In the genomic region with DNA sequence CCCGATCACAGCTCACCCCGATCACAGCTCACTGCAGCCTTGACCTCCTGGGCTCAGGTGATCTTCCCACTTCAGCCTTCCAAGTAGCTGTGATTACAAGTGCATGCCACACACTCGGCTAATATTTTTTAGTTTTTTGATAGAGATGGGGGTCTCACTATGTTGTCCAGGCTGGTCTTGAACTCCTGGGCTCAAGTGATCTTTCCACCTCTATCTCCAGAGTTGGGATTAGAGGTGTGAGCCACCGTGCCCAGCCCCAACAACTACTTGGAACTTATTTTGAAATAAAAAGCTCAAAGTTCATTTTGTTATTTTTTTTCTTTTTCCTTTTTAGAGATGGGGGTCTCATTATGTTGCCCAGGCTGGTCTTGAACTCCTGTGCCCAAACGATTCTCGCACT, we compare ENCODE assay signal across 33 cellular contexts. TPM values are rescaled to one million over a fixed set of nuclear protein-coding genes. Genes with fewer than 3 reads are reported as not detected.
"Had no signal": no experiment of that assay in that cellular context is flagged by ENCODE, and none has a peak within 500 bp of the region (broad histone marks: within the 10 kb centered on the region; RNA-seq: fewer than 3 reads in every experiment).

No MANE protein-coding gene starts in this region.

- ATAC-seq: effector memory CD8-positive, alpha-beta T cell; esophagus mucosa; gastrocnemius medialis; heart right ventricle; left cardiac atrium; left lung; left ventricle myocardium superior; lower lobe of right lung; mucosa of descending colon had no signal

- H3K27me3 ChIP-seq: colonic mucosa, esophagus squamous epithelium, gastrocnemius medialis, heart right ventricle, left lung had no signal

- H3K9me3 Mint-ChIP-seq: dendritic cell treated with granulocyte-macrophage colony-stimulating factor and Interleukin-4, amounts not matched to agents 40 ng/mL and 50 ng/mL, for 4 days; endodermal cell had no signal

- H3K36me3 ChIP-seq: colonic mucosa had no signal

- H3K9me3 ChIP-seq: colonic mucosa, esophagus squamous epithelium, gastrocnemius medialis, heart right ventricle, left lung, lower lobe of right lung, mucosa of descending colon had no signal

- H3K27ac Mint-ChIP-seq: dendritic cell treated with granulocyte-macrophage colony-stimulating factor and Interleukin-4, amounts not matched to agents 40 ng/mL and 50 ng/mL, for 4 days; endodermal cell; mesothelial cell of epicardium had no signal

- H3K4me1 ChIP-seq: colonic mucosa, esophagus squamous epithelium, heart right ventricle, left lung, lower lobe of right lung had no signal

- H3K4me1 Mint-ChIP-seq: mesothelial cell of epicardium had no signal

- DNase-seq: colonic mucosa; cortex of kidney; effector CD8-positive, alpha-beta T cell; effector memory CD8-positive, alpha-beta T cell; endodermal cell; erythroblast; esophagus squamous epithelium; foreskin fibroblast; foreskin melanocyte; gastrocnemius medialis; glutamatergic neuron; head of caudate nucleus; heart right ventricle; hippocampal formation; left cardiac atrium; left ventricle myocardium superior; lower lobe of right lung; mesenchymal stem cell; mucosa of descending colon had no signal

- H3K27ac ChIP-seq: colonic mucosa, epithelial cell of prostate, esophagus squamous epithelium, gastrocnemius medialis, heart right ventricle, left lung, lower lobe of right lung had no signal

- H3K4me3 ChIP-seq: colonic mucosa, esophagus squamous epithelium, gastrocnemius medialis, heart right ventricle, left lung, lower lobe of right lung, mucosa of descending colon had no signal

- FAIRE-seq: endometrium, islet of Langerhans, keratinocyte had no signal

- H3K4me3 Mint-ChIP-seq: dendritic cell treated with granulocyte-macrophage colony-stimulating factor and Interleukin-4, amounts not matched to agents 40 ng/mL and 50 ng/mL, for 4 days; effector memory CD8-positive, alpha-beta T cell; endodermal cell; mesothelial cell of epicardium had no signal

- H3K36me3 Mint-ChIP-seq: mesothelial cell of epicardium had no signal

- H3K27me3 Mint-ChIP-seq: dendritic cell treated with granulocyte-macrophage colony-stimulating factor and Interleukin-4, amounts not matched to agents 40 ng/mL and 50 ng/mL, for 4 days had no signal

RNA-seq across cellular contexts. Expression of a gene that starts 56.2 kb away (rescaled TPM):
- total RNA-seq: colonic mucosa, dermis microvascular lymphatic vessel endothelial cell, endodermal cell, esophagus mucosa, esophagus squamous epithelium, gastrocnemius medialis, glomerular endothelial cell, heart right ventricle, kidney epithelial cell, left cardiac atrium, left lung, left ventricle myocardium superior, lower lobe of right lung, lung microvascular endothelial cell, mesenteric fat pad, mesothelial cell of epicardium, mucosa of descending colon, myocyte had no signal
- polyA plus RNA-seq: heart right ventricle, keratinocyte had no signal
